Comparison of ENCODE assay signal across 11 cellular contexts in the genomic region with DNA sequence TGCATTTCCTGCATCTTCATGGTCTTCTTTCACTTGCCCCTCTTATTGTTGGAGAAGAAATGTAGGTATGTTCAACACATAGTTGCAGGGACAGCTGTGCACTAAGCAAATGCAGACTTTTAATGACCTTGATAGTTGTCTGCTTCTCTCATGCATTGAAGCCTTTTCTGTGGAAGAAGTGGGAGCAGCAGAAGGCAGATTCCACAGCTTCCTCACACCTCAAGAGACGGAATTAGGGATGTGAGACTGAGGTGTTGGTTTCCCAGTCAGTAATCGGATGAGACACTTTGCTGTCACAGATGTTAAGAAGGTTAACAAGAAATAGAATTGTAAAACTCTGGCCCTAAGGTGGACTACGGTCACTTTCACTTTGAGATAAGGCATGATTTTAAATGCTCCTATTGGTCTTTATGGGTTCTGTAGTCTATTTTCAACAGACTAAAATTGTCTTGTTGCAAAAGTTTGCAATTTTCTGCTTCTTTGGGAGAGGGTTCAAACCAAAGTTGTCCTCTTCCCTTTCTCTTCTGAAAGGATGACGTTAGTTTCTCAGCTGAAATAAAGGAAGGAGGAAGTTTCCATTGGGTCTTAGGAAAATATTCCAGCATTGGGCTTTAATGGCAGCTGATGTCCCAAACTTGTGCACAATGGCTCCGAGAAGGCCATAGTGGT.
A peak's percentile ranks its signal among the peaks of the same experiment; 100 is the strongest.
DNase-seq lines count a peak whose midpoint lies in the region; ATAC-seq and TF ChIP-seq lines count a peak whose summit lies in the region.
"Had no signal": no experiment of that assay in that cellular context is flagged by ENCODE, and none has a peak within 500 bp of the region (broad histone marks: within the 10 kb centered on the region; RNA-seq: fewer than 3 reads in every experiment).

No MANE protein-coding gene starts in this region.

- no peaks in the 10 kb centered on the region for H3K79me1 ChIP-seq in mesenchymal stem cell (replicated peaks; ENCODE audit: low read length, poor library complexity, severe bottlenecking)

- H3K4me1 ChIP-seq in HUES6 (ENCODE audit: control insufficient read depth, insufficient read depth, low read length) (peaks cover 53% of the 10 kb centered on the region), mesenchymal stem cell (ENCODE audit: control insufficient read depth, insufficient read depth, low read depth, low read length) (peaks cover 19% of the 10 kb centered on the region), subcutaneous abdominal adipose tissue (ENCODE audit: control insufficient read depth in 5 of 5, insufficient read depth in 5 of 5, low read length in 5 of 5) (peaks cover 7 to 49% (median 28%) of the 10 kb centered on the region in 5 donors)

- no peak overlapping the region for H3K9ac ChIP-seq in HUES6 (ENCODE audit: low read length)
- peak overlapping the region; percentile 76 for H3K9ac ChIP-seq in mesenchymal stem cell (ENCODE audit: low read length)
- H3K9ac ChIP-seq in subcutaneous abdominal adipose tissue (ENCODE audit: low read length in 5 of 5), result no peak overlapping the region

- ATAC-seq in HG03039 (IDR thresholded peaks at IDR 0.05; ENCODE audit: unreplicated experiment) (no peak), HG03460 (IDR thresholded peaks at IDR 0.05; ENCODE audit: unreplicated experiment) (no peak)

- peak overlapping the region; percentile 87 for H2AK5ac ChIP-seq in mesenchymal stem cell (ENCODE audit: low read length, severe bottlenecking)

- no peak overlapping the region for H2BK15ac ChIP-seq in mesenchymal stem cell (ENCODE audit: low read depth, poor library complexity, severe bottlenecking)

- in situ Hi-C loops in brain microvascular endothelial cell (cut with HindIII; ENCODE audit: low pct_ligation_motif_present, low sequenced_read_pairs), result no loop called here

- H2BK12ac ChIP-seq in mesenchymal stem cell (ENCODE audit: low read length in 2 of 2), result peak overlapping the region; percentile 92 to 95

- H3K14ac ChIP-seq in mesenchymal stem cell (ENCODE audit: low read length in 2 of 2), result no peak overlapping the region

- peak overlapping the region; percentile 52 to 92 for H3K18ac ChIP-seq in mesenchymal stem cell (ENCODE audit: low read depth in 1 of 2, low read length in 2 of 2)

- peak overlapping the region; percentile 68 for H2BK5ac ChIP-seq in mesenchymal stem cell (ENCODE audit: low read depth, low read length, poor library complexity, severe bottlenecking)

- H4K8ac ChIP-seq in mesenchymal stem cell (ENCODE audit: low read length), result peak overlapping the region; percentile 89

- no peaks in the 10 kb centered on the region for H3K36me3 ChIP-seq in HUES6 (ENCODE audit: control insufficient read depth, insufficient read depth, low read length)
- no peaks in the 10 kb centered on the region for H3K36me3 ChIP-seq in brain microvascular endothelial cell (replicated peaks)
- H3K36me3 ChIP-seq in mesenchymal stem cell (ENCODE audit: control insufficient read depth in 1 of 2, insufficient read depth in 2 of 2, low read depth in 1 of 2, low read length in 2 of 2), result peaks cover 0 to 4% of the 10 kb centered on the region in 2 experiments
- H3K36me3 ChIP-seq in subcutaneous abdominal adipose tissue (ENCODE audit: control insufficient read depth in 5 of 5, insufficient read depth in 5 of 5, low read length in 5 of 5), result no peaks in the 10 kb centered on the region

- 83% methylated on average over 5 of the region's 5 CpGs for WGBS in mesenchymal stem cell

- H3K27me3 ChIP-seq in HUES6 (ENCODE audit: control insufficient read depth, insufficient read depth, low read length) (no peaks in the 10 kb centered on the region), brain microvascular endothelial cell (replicated peaks) (no peaks in the 10 kb centered on the region), mesenchymal stem cell (ENCODE audit: control insufficient read depth in 1 of 2, insufficient read depth in 1 of 2, low read length in 2 of 2) (no peaks in the 10 kb centered on the region), subcutaneous abdominal adipose tissue (ENCODE audit: control insufficient read depth in 5 of 5, insufficient read depth in 4 of 5, low read length in 5 of 5) (no peaks in the 10 kb centered on the region)

- H3K23ac ChIP-seq in mesenchymal stem cell (ENCODE audit: low read length in 2 of 2), result peak overlapping the region in 1 of 2 experiments; percentile 12

- H3K27ac ChIP-seq in HUES6 (ENCODE audit: low read depth, low read length) (peak overlapping the region; percentile 55; the same call in 1 of the 2 replicates), brain microvascular endothelial cell (peak overlapping the region; percentile 93), mesenchymal stem cell (ENCODE audit: low read length, poor library complexity, severe bottlenecking) (peak overlapping the region; percentile 97), subcutaneous abdominal adipose tissue (ENCODE audit: low read depth, low read length) (peak overlapping the region; percentile 74)

- H3K4me2 ChIP-seq in mesenchymal stem cell (ENCODE audit: low read length, poor library complexity, severe bottlenecking), result no peak overlapping the region

- DNase-seq in brain microvascular endothelial cell, result no peak
- no peak for DNase-seq in mesenchymal stem cell
- no peak for DNase-seq in activated gamma-delta T cell (lab: John Stamatoyannopoulos, UW)
- no peak for DNase-seq in hippocampal formation (lab: John Stamatoyannopoulos, UW)
- DNase-seq: activated naive CD4-positive, alpha-beta T cell treated with anti-CD3 and anti-CD28 coated beads, Interleukin-2, amount 10 ng/mL, durations not matched to agents 7 days and 5 days; effector memory CD4-positive, alpha-beta T cell; NCI-H524 treated with DMSO at 0.1 percent for 48 hours had no signal

- H3K9me3 ChIP-seq in HUES6 (ENCODE audit: control insufficient read depth, insufficient read depth, low read depth, low read length) (no peaks in the 10 kb centered on the region), mesenchymal stem cell (ENCODE audit: control insufficient read depth, low read length) (no peaks in the 10 kb centered on the region), subcutaneous abdominal adipose tissue (ENCODE audit: control insufficient read depth in 5 of 5, low read length in 5 of 5) (no peaks in the 10 kb centered on the region)

- no peak overlapping the region for H2AFZ ChIP-seq in mesenchymal stem cell (ENCODE audit: low read depth, low read length)

- H2BK120ac ChIP-seq in mesenchymal stem cell (ENCODE audit: low read depth, low read length), result peak overlapping the region; percentile 57

- no peak for TF ChIP-seq CTCF in brain microvascular endothelial cell (IDR thresholded peaks at IDR 0.05; ENCODE audit: low read depth, low read length, missing control alignments)

- H3K4me3 ChIP-seq in HUES6 (ENCODE audit: low read depth, low read length), result no peak overlapping the region
- no peak overlapping the region for H3K4me3 ChIP-seq in brain microvascular endothelial cell (ENCODE audit: low read depth, low read length)
- H3K4me3 ChIP-seq in mesenchymal stem cell (ENCODE audit: insufficient read depth in 1 of 2, low read depth in 1 of 2, low read length in 2 of 2), result peak overlapping the region in 1 of 2 experiments; percentile 48
- H3K4me3 ChIP-seq in subcutaneous abdominal adipose tissue (ENCODE audit: low read depth in 1 of 5, low read length in 5 of 5), result no peak overlapping the region

- H3K4ac ChIP-seq in mesenchymal stem cell (ENCODE audit: low read depth in 1 of 2, low read length in 2 of 2), result peak overlapping the region; percentile 91 to 96

- peak overlapping the region; percentile 88 for H4K91ac ChIP-seq in mesenchymal stem cell (ENCODE audit: low read length)
